Comparison of ENCODE assay signal across 8 cellular contexts in the genomic region with DNA sequence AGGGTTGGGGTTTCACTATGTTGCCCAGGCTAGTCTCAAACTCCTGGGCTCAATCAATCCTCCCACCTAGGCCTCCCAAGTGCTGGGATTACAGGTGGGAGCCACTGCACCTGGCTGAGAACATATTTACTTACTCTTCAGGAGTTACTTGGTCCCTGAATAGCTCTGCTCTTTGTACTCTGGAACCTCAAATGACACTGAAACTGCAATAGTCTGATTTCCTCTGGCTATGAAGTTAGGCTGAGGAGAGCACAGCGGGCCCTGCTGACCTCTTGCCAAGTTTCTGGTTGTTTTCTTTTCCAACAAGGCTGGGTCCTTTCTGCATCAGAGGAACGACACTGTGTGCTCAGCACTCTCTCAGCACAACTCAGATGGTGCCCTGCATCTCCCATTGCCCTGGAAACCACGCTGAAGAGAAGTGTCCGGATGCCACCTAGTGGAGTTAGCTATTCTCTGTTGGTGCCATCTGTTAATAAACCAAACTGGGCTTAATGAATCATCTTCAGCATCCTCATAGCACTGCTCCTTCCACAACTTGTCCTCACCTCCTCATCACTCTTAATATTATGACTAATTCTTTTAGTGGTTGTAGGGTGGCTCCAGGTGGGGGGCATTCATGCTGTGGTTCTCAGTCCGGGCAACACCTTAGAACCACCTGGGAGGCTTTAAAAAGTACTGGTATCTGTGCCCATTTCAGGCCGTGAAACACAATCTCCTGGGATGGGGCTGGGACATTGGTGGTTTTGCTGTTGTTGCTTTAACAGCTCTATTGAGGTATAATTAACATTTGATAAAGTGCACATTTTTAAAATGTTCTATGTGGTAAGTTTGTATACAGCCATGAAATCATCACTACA. TPM values are rescaled to one million over a fixed set of nuclear protein-coding genes. Genes with fewer than 3 reads are reported as not detected.
DNase-seq lines count a peak whose midpoint lies in the region; ATAC-seq and TF ChIP-seq lines count a peak whose summit lies in the region.

No MANE protein-coding gene starts in this region.

- H3K9me3 ChIP-seq in A673 (ENCODE audit: low read depth, low read length, poor library complexity, severe bottlenecking) (no peaks in the 10 kb centered on the region), iPS DF 6.9 (ENCODE audit: control insufficient read depth, insufficient read depth, low read length) (no peaks in the 10 kb centered on the region), spleen (peaks cover 0 to 6% (median 4%) of the 10 kb centered on the region in 8 donors)

- TF ChIP-seq POLR2A in spleen (IDR thresholded peaks at IDR 0.05): no peak

- H3K27ac ChIP-seq in A673 (ENCODE audit: low read depth, low read length, poor library complexity, severe bottlenecking): no peak overlapping the region
- no peak overlapping the region for H3K27ac ChIP-seq in iPS DF 6.9 (ENCODE audit: low read length)
- no peak overlapping the region for H3K27ac ChIP-seq in spleen

- H3K27me3 ChIP-seq in A673 (replicated peaks; ENCODE audit: insufficient read depth, low read depth, low read length, poor library complexity): no peaks in the 10 kb centered on the region
- H3K27me3 ChIP-seq in iPS DF 6.9 (ENCODE audit: control insufficient read depth, insufficient read depth, low read length): no peaks in the 10 kb centered on the region
- no peaks in the 10 kb centered on the region for H3K27me3 ChIP-seq in spleen (replicated peaks in 1 of 7)

- no peak overlapping the region for H3K27ac Mint-ChIP-seq in T-cell

- no peak overlapping the region for H3K4me3 ChIP-seq in A673 (ENCODE audit: low read depth, low read length, poor library complexity, severe bottlenecking)
- no peak overlapping the region for H3K4me3 ChIP-seq in iPS DF 6.9 (ENCODE audit: low read length)
- no peak overlapping the region for H3K4me3 ChIP-seq in spleen

- POLR2A ChIA-PET in A673 (lab: Charles Lee; ENCODE audit: low non-redundant PET): no interaction called here
- POLR2A ChIA-PET in T-cell (lab: Charles Lee): no interaction called here

- H3K4me3 Mint-ChIP-seq in T-cell: no peak overlapping the region

- CTCF ChIA-PET in A673 (lab: Charles Lee) (interaction anchor here (0.6 to 1.5 kb wide), 3 partner anchors 14 to 706 kb away, joined by 3 to 5 read pairs (median 3); no protein-coding TSS in a partner anchor), T-cell (lab: Charles Lee) (interaction anchor here (0.6 to 1.0 kb wide), 4 partner anchors 16 to 1840 kb away, joined by 3 read pairs; no protein-coding TSS in a partner anchor)

- H3K4me1 ChIP-seq in A673 (ENCODE audit: insufficient read depth, low read length, poor library complexity, severe bottlenecking): no peaks in the 10 kb centered on the region
- H3K4me1 ChIP-seq in iPS DF 6.9 (ENCODE audit: control insufficient read depth, insufficient read depth, low read length): no peaks in the 10 kb centered on the region
- peaks cover 0 to 18% (median 0%) of the 10 kb centered on the region in 6 donors for H3K4me1 ChIP-seq in spleen

- WGBS in iPS DF 6.9 (ENCODE audit: insufficient coverage, insufficient read length): no CpG with 5 or more reads among the region's 6 CpGs
- 38 to 49% (median 39%) methylated on average over 6 of the region's 6 CpGs for WGBS in spleen, 5 donors

- DNase-seq in A673 (ENCODE audit: low spot score) (peak; percentile 91), NCI-H128 (lab: John Stamatoyannopoulos, UW; ENCODE audit: unreplicated experiment) (peak; percentile 78), T-cell (peak in 32 of 34 experiments; percentile 6 to 48 (median 30)), astrocyte of the hippocampus (ENCODE audit: low read depth, low spot score) (peak; percentile 87), iPS DF 6.9 (ENCODE audit: low read depth, low spot score) (peak; percentile 55), spleen (no peak)

- ATAC-seq in GM18498 (IDR thresholded peaks at IDR 0.05; ENCODE audit: unreplicated experiment) (peak; percentile 86), HG02840 (IDR thresholded peaks at IDR 0.05; ENCODE audit: low FRiP score, unreplicated experiment) (peak; percentile 57), T-cell (replicated peaks in 1 of 4) (peak; percentile 78 to 92 (median 87))

- H3K27me3 Mint-ChIP-seq in T-cell: no peaks in the 10 kb centered on the region

- intact Hi-C loops in A673 (cut with micrococcal nuclease; ENCODE audit: unreplicated experiment): loop anchor here (2.0 to 5.0 kb wide), 3 partner anchors 453 to 707 kb away; no protein-coding TSS in a partner anchor
- intact Hi-C loops in spleen (cut with DNase I; ENCODE audit: low total_unique reads): no loop called here

- no TSS peak for BruUV-seq in A673 (replicated peaks; lab: Mats Ljungman, UMichigan)

- peaks cover 3% of the 10 kb centered on the region for H3K36me3 Mint-ChIP-seq in T-cell

- H3K4me1 Mint-ChIP-seq in T-cell: peaks cover 6 to 13% (median 10%) of the 10 kb centered on the region in 3 donors

- H3K36me3 ChIP-seq in A673 (ENCODE audit: insufficient read depth, low read length, poor library complexity, severe bottlenecking) (no peaks in the 10 kb centered on the region), iPS DF 6.9 (ENCODE audit: control insufficient read depth, insufficient read depth, low read length) (no peaks in the 10 kb centered on the region), spleen (no peaks in the 10 kb centered on the region)

- H3K9me3 Mint-ChIP-seq in T-cell: peaks cover 2 to 3% (median 3%) of the 10 kb centered on the region in 3 donors

- TF ChIP-seq CTCF in A673 (conservative IDR thresholded peaks at IDR 0.05; ENCODE audit: low read depth, low read length) (peak; percentile 83), spleen (IDR thresholded peaks at IDR 0.05 in 8 of 11, conservative IDR thresholded peaks at IDR 0.05 in 3 of 11) (peak in 7 of 11 experiments; percentile 37 to 59 (median 42))

RNA-seq across cellular contexts. Expression of a gene that starts 8.2 kb away (rescaled TPM):
- total RNA-seq in A673 (2021): not detected in 2 replicates
- total RNA-seq in T-cell: 1 to 10 TPM in 2 of 5 donors, under 1 TPM in 3; 0.58 to 2.3 (median 0.72) TPM
- 1 to 10 TPM in 1 of 7 donors, not detected in 6; 1.3 TPM for total RNA-seq in spleen
- under 1 TPM in 1 of 3 donors, not detected in 2; 0.08 TPM for polyA plus RNA-seq in spleen

RNA-seq across cellular contexts. Expression of a gene that starts 57.4 kb away (rescaled TPM):
- total RNA-seq in A673 (2021): 32.3 and 34.9 TPM in 2 replicates
- total RNA-seq in T-cell: 10 to 100 TPM; 22.5 to 30.4 (median 25.2) TPM
- 10 to 100 TPM; 18.3 to 27.1 (median 22.7) TPM for total RNA-seq in spleen
- 10 to 100 TPM; 12.8 to 22.4 (median 16.0) TPM for polyA plus RNA-seq in spleen
